ENCODE assay signal across 1 cellular context in the genomic region with DNA sequence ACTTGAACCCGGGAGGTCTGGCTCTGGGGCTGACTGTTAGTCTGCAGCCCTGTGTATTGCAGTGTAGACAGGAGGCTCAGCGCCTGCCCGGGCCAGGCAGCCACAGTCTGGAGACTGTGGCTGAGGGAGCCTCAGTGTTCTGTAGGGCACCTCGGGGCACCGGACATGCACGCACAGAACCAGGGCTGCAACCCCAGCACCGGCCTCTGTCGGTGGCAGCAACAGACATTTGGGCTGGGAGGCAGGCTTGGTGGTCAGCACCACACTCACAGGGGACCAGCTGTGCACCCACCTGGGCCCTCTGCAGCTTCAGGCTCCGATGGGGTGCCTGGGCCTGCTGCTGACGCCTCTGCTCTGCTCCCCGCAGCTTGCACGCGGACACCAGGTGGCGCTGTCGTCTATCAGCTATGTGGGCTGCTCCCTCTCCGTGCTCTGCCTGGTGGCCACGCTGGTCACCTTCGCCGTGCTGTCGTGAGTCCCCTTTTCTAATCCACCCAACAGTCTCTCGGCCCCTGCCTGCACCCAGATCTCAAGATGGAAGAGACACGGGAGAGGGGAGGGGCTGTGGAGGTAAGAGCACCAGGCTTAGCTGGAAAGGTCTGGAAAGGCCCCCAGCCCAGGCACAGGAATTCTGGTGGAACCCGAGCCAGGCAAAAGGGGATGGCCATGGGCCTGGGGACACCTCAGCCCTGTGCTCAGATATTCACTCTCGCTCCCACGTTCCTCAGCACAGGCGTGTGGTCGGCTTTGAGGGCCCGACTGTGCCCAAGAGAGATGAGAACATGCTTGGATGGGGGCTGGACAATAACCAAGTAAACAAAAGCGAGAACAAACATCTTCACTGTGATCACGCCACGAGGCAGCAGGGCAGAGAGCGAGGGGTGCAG.
A peak's percentile ranks its signal among the peaks of the same experiment; 100 is the strongest.
TF ChIP-seq lines count a peak whose summit lies in the region.

No MANE protein-coding gene starts in this region.

TF ChIP-seq in HepG2, 621 proteins besides CTCF, POLR2A, EP300 and RAD21 (continued from another document and continues in another):
- TF ChIP-seq, protein P1, sequence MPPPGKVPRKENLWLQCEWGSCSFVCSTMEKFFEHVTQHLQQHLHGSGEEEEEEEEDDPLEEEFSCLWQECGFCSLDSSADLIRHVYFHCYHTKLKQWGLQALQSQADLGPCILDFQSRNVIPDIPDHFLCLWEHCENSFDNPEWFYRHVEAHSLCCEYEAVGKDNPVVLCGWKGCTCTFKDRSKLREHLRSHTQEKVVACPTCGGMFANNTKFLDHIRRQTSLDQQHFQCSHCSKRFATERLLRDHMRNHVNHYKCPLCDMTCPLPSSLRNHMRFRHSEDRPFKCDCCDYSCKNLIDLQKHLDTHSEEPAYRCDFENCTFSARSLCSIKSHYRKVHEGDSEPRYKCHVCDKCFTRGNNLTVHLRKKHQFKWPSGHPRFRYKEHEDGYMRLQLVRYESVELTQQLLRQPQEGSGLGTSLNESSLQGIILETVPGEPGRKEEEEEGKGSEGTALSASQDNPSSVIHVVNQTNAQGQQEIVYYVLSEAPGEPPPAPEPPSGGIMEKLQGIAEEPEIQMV (CRISPR knock-in tag; IDR thresholded peaks at IDR 0.05; ENCODE audit: low read depth): no peak
- no peak for TF ChIP-seq PHF8 (CRISPR knock-in tag; IDR thresholded peaks at IDR 0.05)
- no peak for TF ChIP-seq SNAPC2 (CRISPR knock-in tag; IDR thresholded peaks at IDR 0.05)
- no peak for TF ChIP-seq ZNF430 (CRISPR knock-in tag; IDR thresholded peaks at IDR 0.05)
- TF ChIP-seq REPIN1 (CRISPR knock-in tag; IDR thresholded peaks at IDR 0.05; ENCODE audit: borderline replicate concordance, low read depth): peak; percentile 58; the same call in 1 of the 2 replicates
- TF ChIP-seq TOPORS (CRISPR knock-in tag; IDR thresholded peaks at IDR 0.05): no peak
- TF ChIP-seq MATR3 (CRISPR knock-in tag; IDR thresholded peaks at IDR 0.05): no peak
- TF ChIP-seq, protein P2, sequence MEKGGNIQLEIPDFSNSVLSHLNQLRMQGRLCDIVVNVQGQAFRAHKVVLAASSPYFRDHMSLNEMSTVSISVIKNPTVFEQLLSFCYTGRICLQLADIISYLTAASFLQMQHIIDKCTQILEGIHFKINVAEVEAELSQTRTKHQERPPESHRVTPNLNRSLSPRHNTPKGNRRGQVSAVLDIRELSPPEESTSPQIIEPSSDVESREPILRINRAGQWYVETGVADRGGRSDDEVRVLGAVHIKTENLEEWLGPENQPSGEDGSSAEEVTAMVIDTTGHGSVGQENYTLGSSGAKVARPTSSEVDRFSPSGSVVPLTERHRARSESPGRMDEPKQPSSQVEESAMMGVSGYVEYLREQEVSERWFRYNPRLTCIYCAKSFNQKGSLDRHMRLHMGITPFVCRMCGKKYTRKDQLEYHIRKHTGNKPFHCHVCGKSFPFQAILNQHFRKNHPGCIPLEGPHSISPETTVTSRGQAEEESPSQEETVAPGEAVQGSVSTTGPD (CRISPR knock-in tag; IDR thresholded peaks at IDR 0.05): no peak
- no peak for TF ChIP-seq ZNF281 (CRISPR knock-in tag; IDR thresholded peaks at IDR 0.05; ENCODE audit: borderline replicate concordance)
- TF ChIP-seq, protein P3, sequence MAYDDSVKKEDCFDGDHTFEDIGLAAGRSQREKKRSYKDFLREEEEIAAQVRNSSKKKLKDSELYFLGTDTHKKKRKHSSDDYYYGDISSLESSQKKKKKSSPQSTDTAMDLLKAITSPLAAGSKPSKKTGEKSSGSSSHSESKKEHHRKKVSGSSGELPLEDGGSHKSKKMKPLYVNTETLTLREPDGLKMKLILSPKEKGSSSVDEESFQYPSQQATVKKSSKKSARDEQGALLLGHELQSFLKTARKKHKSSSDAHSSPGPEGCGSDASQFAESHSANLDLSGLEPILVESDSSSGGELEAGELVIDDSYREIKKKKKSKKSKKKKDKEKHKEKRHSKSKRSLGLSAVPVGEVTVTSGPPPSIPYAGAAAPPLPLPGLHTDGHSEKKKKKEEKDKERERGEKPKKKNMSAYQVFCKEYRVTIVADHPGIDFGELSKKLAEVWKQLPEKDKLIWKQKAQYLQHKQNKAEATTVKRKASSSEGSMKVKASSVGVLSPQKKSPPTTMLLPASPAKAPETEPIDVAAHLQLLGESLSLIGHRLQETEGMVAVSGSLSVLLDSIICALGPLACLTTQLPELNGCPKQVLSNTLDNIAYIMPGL (CRISPR knock-in tag; IDR thresholded peaks at IDR 0.05; ENCODE audit: borderline replicate concordance in 1 of 2, low read depth in 1 of 2): peak; percentile 41 to 61; a peak in 2 of 4 replicates
- no peak for TF ChIP-seq JUND (CRISPR knock-in tag; IDR thresholded peaks at IDR 0.05)
- TF ChIP-seq, protein P4, sequence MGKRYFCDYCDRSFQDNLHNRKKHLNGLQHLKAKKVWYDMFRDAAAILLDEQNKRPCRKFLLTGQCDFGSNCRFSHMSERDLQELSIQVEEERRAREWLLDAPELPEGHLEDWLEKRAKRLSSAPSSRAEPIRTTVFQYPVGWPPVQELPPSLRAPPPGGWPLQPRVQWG (CRISPR knock-in tag; IDR thresholded peaks at IDR 0.05; ENCODE audit: borderline replicate concordance, low read depth): no peak
- TF ChIP-seq DMAP1 (CRISPR knock-in tag; IDR thresholded peaks at IDR 0.05): no peak
- TF ChIP-seq UBTF (CRISPR knock-in tag; IDR thresholded peaks at IDR 0.05): no peak
- TF ChIP-seq ZBTB26 (CRISPR knock-in tag; IDR thresholded peaks at IDR 0.05; ENCODE audit: borderline replicate concordance): no peak; the same call in 1 of the 2 replicates
- TF ChIP-seq ZHX2 (IDR thresholded peaks at IDR 0.05; ENCODE audit: low read depth): no peak
- TF ChIP-seq ZHX2 (CRISPR knock-in tag; IDR thresholded peaks at IDR 0.05; ENCODE audit: borderline replicate concordance): no peak
- TF ChIP-seq RFXAP (CRISPR knock-in tag; IDR thresholded peaks at IDR 0.05; ENCODE audit: borderline replicate concordance): no peak
- no peak for TF ChIP-seq HNRNPUL1 (IDR thresholded peaks at IDR 0.05; ENCODE audit: low read depth, low read length)
- peak; percentile 53; the same call in 1 of the 2 replicates for TF ChIP-seq ZFP91 (CRISPR knock-in tag; IDR thresholded peaks at IDR 0.05; ENCODE audit: borderline replicate concordance)
- TF ChIP-seq NR2F1 (CRISPR knock-in tag; IDR thresholded peaks at IDR 0.05): no peak
- TF ChIP-seq ZFP37 (CRISPR knock-in tag; IDR thresholded peaks at IDR 0.05; ENCODE audit: borderline replicate concordance): no peak
- no peak for TF ChIP-seq ZNF770 (CRISPR knock-in tag; IDR thresholded peaks at IDR 0.05)
